12 cellular contexts compared by ENCODE assay signal in the genomic region with DNA sequence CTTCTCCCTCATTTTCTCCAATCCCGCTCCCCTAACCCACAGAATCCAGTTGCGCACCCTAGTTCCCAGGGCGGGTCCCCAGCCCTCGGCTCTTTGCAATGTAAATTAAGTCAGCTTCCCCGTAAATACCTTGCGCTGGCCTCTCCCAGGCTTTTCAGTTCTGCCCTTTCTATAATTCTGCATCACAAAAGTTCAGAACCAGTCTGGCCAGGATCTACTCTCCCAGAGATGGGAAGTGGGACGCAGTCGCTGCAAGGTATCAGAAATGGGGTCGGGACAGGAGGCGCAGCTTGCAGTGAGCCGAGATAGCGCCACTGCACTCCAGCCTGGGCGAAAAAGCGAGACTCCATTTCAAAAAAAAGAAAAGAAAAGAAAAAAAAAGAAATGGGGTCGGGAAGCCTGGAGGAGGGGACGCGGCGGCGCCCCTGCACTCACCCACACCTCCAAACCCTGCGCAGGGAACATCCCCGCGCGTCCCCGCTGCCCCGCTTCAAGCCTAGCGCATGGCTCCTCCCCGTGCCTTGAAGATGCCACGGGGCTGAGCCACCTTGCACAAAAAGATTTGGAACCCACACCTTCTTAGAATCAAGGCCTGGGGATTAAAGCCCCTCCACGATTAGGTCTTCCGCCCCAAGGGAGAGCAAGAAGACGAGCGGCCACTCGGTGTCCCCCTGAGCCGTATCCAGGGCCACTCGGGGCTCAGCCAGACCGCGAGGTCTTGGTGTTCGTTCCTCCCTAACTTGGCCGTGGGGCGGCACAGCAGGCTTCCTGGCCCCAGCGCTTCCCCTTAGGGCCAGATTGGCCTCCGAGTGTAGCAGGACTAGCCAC. TPM values are rescaled to one million over a fixed set of nuclear protein-coding genes. Genes with fewer than 3 reads are reported as not detected.
A peak's percentile ranks its signal among the peaks of the same experiment; 100 is the strongest.
DNase-seq lines count a peak whose midpoint lies in the region; ATAC-seq and TF ChIP-seq lines count a peak whose summit lies in the region.
"Had no signal": no experiment of that assay in that cellular context is flagged by ENCODE, and none has a peak within 500 bp of the region (broad histone marks: within the 10 kb centered on the region; RNA-seq: fewer than 3 reads in every experiment).

No MANE protein-coding gene starts in this region.

- no peak overlapping the region for H4K12ac ChIP-seq in trophoblast cell (ENCODE audit: low read depth, low read length)

- peaks cover 15% of the 10 kb centered on the region; the same call in 1 of the 2 replicates for H3F3A ChIP-seq in GM23338 (replicated peaks; ENCODE audit: low read depth)

- no TSS peak for BruUV-seq in OCI-LY7 (replicated peaks; lab: Mats Ljungman, UMichigan)

- peak overlapping the region; percentile 98 for H3K27ac ChIP-seq in GM23338 (ENCODE audit: low read depth)
- H3K27ac ChIP-seq in foreskin keratinocyte: no peak overlapping the region
- no peak overlapping the region for H3K27ac ChIP-seq in trophoblast cell (ENCODE audit: low read depth, low read length)
- no peak overlapping the region for H3K27ac ChIP-seq in OCI-LY7 (ENCODE audit: low read depth, low read length, poor library complexity, severe bottlenecking)

- no peak overlapping the region for H3K18ac ChIP-seq in trophoblast cell (ENCODE audit: low read length)

- peak; percentile 98 for DNase-seq in GM23338 (ENCODE audit: low spot score)
- peak; percentile 80 for DNase-seq in WTC11 (ENCODE audit: low spot score)
- no peak for DNase-seq in foreskin keratinocyte
- no peak for DNase-seq in trophoblast cell
- DNase-seq in OCI-LY7 (ENCODE audit: low spot score): no peak
- no peak for DNase-seq in G401 (ENCODE audit: low spot score)
- DNase-seq: hippocampal formation, KG1, SHP77 had no signal

- H3K36me3 Mint-ChIP-seq in GM23338 (ENCODE audit: low read depth) (peaks cover 10% of the 10 kb centered on the region; the same call in 2 of the 3 replicates), WTC11 (peaks cover 8% of the 10 kb centered on the region)

- WGBS in trophoblast cell (ENCODE audit: extremely low coverage, insufficient coverage, insufficient read length): no CpG with 5 or more reads among the region's 42 CpGs

- no peak overlapping the region for H3K9ac ChIP-seq in trophoblast cell (ENCODE audit: low read length)

- H2AK5ac ChIP-seq in trophoblast cell (ENCODE audit: low read length): no peak overlapping the region

- H2BK12ac ChIP-seq in trophoblast cell (ENCODE audit: low read length): no peak overlapping the region

- H2BK120ac ChIP-seq in trophoblast cell (ENCODE audit: insufficient read depth, low read length, poor library complexity): no peak overlapping the region

- TF ChIP-seq CTCF in GM23338 (conservative IDR thresholded peaks at IDR 0.05; ENCODE audit: low read depth in 2 of 2): peak in 1 of 2 experiments; percentile 24; a peak in 2 of 4 replicates
- no peak for TF ChIP-seq CTCF in WTC11 (IDR thresholded peaks at IDR 0.05)
- no peak for TF ChIP-seq CTCF in foreskin keratinocyte (conservative IDR thresholded peaks at IDR 0.05)
- TF ChIP-seq CTCF in OCI-LY7 (conservative IDR thresholded peaks at IDR 0.05; ENCODE audit: low read length): no peak

- no peaks in the 10 kb centered on the region for H3K79me1 ChIP-seq in trophoblast cell (ENCODE audit: low read length)

- peaks cover 14% of the 10 kb centered on the region; the same call in 2 of the 3 replicates for H3K9me3 Mint-ChIP-seq in GM23338
- H3K9me3 Mint-ChIP-seq in WTC11: peaks cover 5% of the 10 kb centered on the region

- ATAC-seq in GM23338 (peak; percentile 89), WTC11 (peak; percentile 89), foreskin keratinocyte (peak; percentile 61), HG03342 (IDR thresholded peaks at IDR 0.05; ENCODE audit: unreplicated experiment) (no peak), GM21526 (IDR thresholded peaks at IDR 0.05; ENCODE audit: low FRiP score, unreplicated experiment) (no peak)

- H3K4me3 Mint-ChIP-seq in GM23338 (peak overlapping the region; percentile 68), WTC11 (peak overlapping the region; percentile 71)

- CTCF ChIA-PET in WTC11 (lab: Charles Lee) (interaction anchor here (1.0 kb wide), 5 partner anchors 8 to 40 kb away, joined by 3 to 7 read pairs (median 4); a partner anchor contains a TSS), OCI-LY7 (lab: Charles Lee; ENCODE audit: unreplicated experiment) (no interaction called here)

- H3K4me2 ChIP-seq in GM23338 (peak overlapping the region; percentile 69), trophoblast cell (ENCODE audit: low read length) (peak overlapping the region; percentile 58), OCI-LY7 (ENCODE audit: low read length) (no peak overlapping the region)

- H3K4me1 ChIP-seq in GM23338 (ENCODE audit: insufficient read depth) (peaks cover 23% of the 10 kb centered on the region), foreskin keratinocyte (no peaks in the 10 kb centered on the region), trophoblast cell (ENCODE audit: control insufficient read depth in 1 of 2, insufficient read depth in 2 of 2, low read length in 2 of 2) (peaks cover 0 to 6% of the 10 kb centered on the region in 2 experiments), OCI-LY7 (ENCODE audit: insufficient read depth, low read length, poor library complexity, severe bottlenecking) (no peaks in the 10 kb centered on the region)

- H3K27me3 Mint-ChIP-seq in GM23338 (ENCODE audit: insufficient read depth, low read depth, poor library complexity): peaks cover 13% of the 10 kb centered on the region
- H3K27me3 Mint-ChIP-seq in WTC11 (ENCODE audit: low read depth): no peaks in the 10 kb centered on the region

- no peak overlapping the region for H4K8ac ChIP-seq in trophoblast cell (ENCODE audit: low read depth, low read length)

- in situ Hi-C loops in G401 (cut with HindIII; ENCODE audit: low sequenced_read_pairs): no loop called here

- peak overlapping the region; percentile 98 for H3K27ac Mint-ChIP-seq in GM23338
- peak overlapping the region; percentile 99 for H3K27ac Mint-ChIP-seq in WTC11

- H4K20me1 ChIP-seq in GM23338 (replicated peaks; ENCODE audit: insufficient read depth) (no peaks in the 10 kb centered on the region), OCI-LY7 (ENCODE audit: insufficient read depth, low read length) (no peaks in the 10 kb centered on the region)

- POLR2A ChIA-PET in WTC11 (lab: Charles Lee): interaction anchor here (0.7 to 0.9 kb wide), 3 partner anchors 32 to 257 kb away, joined by 3 to 5 read pairs (median 3); no protein-coding TSS in a partner anchor
- POLR2A ChIA-PET in OCI-LY7 (lab: Charles Lee): no interaction called here

- no peak overlapping the region for H3K4ac ChIP-seq in trophoblast cell (ENCODE audit: low read depth, low read length)

- H3K9me2 ChIP-seq in GM23338 (ENCODE audit: insufficient read depth) (no peaks in the 10 kb centered on the region), OCI-LY7 (ENCODE audit: insufficient read depth, low read length) (no peaks in the 10 kb centered on the region)

- H3K27me3 ChIP-seq in GM23338 (ENCODE audit: insufficient read depth) (no peaks in the 10 kb centered on the region), foreskin keratinocyte (peaks cover 35% of the 10 kb centered on the region), trophoblast cell (ENCODE audit: insufficient read depth, low read length) (no peaks in the 10 kb centered on the region)

- H3K79me2 ChIP-seq in GM23338 (replicated peaks; ENCODE audit: insufficient read depth) (no peaks in the 10 kb centered on the region), trophoblast cell (ENCODE audit: control insufficient read depth, insufficient read depth, low read length, poor library complexity) (no peaks in the 10 kb centered on the region), OCI-LY7 (ENCODE audit: insufficient read depth, low read depth, low read length) (no peaks in the 10 kb centered on the region)

- H3K14ac ChIP-seq in trophoblast cell (ENCODE audit: low read length): no peak overlapping the region

- H3K9me3 ChIP-seq in trophoblast cell (ENCODE audit: insufficient read depth, low read depth, low read length) (no peaks in the 10 kb centered on the region), OCI-LY7 (ENCODE audit: low read length) (no peaks in the 10 kb centered on the region)

- H4K91ac ChIP-seq in trophoblast cell (ENCODE audit: low read depth, low read length): no peak overlapping the region

- no peak overlapping the region for H2BK5ac ChIP-seq in trophoblast cell (ENCODE audit: low read depth, low read length, poor library complexity)

- intact Hi-C loops in OCI-LY7 (cut with micrococcal nuclease; ENCODE audit: unreplicated experiment): no loop called here

- no peak overlapping the region for H3K23ac ChIP-seq in trophoblast cell (ENCODE audit: low read length)

- peaks cover 39% of the 10 kb centered on the region for H3K4me1 Mint-ChIP-seq in GM23338
- peaks cover 50% of the 10 kb centered on the region for H3K4me1 Mint-ChIP-seq in WTC11

- H3K4me3 ChIP-seq in GM23338 (peak overlapping the region; percentile 42), trophoblast cell (ENCODE audit: low read depth, low read length) (no peak overlapping the region), OCI-LY7 (ENCODE audit: low read depth, low read length, poor library complexity, severe bottlenecking) (no peak overlapping the region)
- H3K4me3 ChIP-seq: HAP-1 had no signal

- H2AFZ ChIP-seq in GM23338 (no peak overlapping the region), trophoblast cell (ENCODE audit: insufficient read depth, low read length, poor library complexity) (no peak overlapping the region), OCI-LY7 (ENCODE audit: low read length) (no peak overlapping the region)

- H3K36me3 ChIP-seq in GM23338 (ENCODE audit: insufficient read depth) (no peaks in the 10 kb centered on the region), trophoblast cell (ENCODE audit: control insufficient read depth in 1 of 2, insufficient read depth in 2 of 2, low read length in 2 of 2) (no peaks in the 10 kb centered on the region), OCI-LY7 (ENCODE audit: insufficient read depth, low read length) (no peaks in the 10 kb centered on the region)
- H3K36me3 ChIP-seq: HAP-1 had no signal

RNA-seq across cellular contexts. Expression of a gene that starts 27.2 kb away (rescaled TPM):
- total RNA-seq in GM23338 (2014; rRNA removed; shearing (Covaris generic)): 7.0 and 12.8 TPM in 2 replicates
- polyA plus RNA-seq in GM23338 (2016; fragmentation: Nextera tagmentation; extraction: Ambion mirVana): 7.2 and 8.0 TPM in 2 replicates
- total RNA-seq in WTC11 (2021): 5.9 to 7.8 TPM (median 7.0 TPM) in 3 replicates
- not detected in 2 replicates for total RNA-seq in foreskin keratinocyte
- not detected in 2 replicates for polyA plus RNA-seq in foreskin keratinocyte
- polyA plus RNA-seq in trophoblast cell (2013): 3.2 TPM in 2 replicates
- not detected in 2 replicates for total RNA-seq in OCI-LY7 (2014; rRNA removed; shearing (Covaris generic))
- not detected in 2 replicates for total RNA-seq in OCI-LY7 (2022)
- not detected in 2 replicates for total RNA-seq in G401 (2014; rRNA removed; shearing (Covaris generic))

RNA-seq across cellular contexts. Expression of a gene that starts 39.2 kb away (rescaled TPM):
- total RNA-seq in GM23338 (2014; rRNA removed; shearing (Covaris generic)): 169 and 194 TPM in 2 replicates
- 51.0 and 51.8 TPM in 2 replicates for polyA plus RNA-seq in GM23338 (2016; fragmentation: Nextera tagmentation; extraction: Ambion mirVana)
- 202 to 213 TPM (median 203 TPM) in 3 replicates for total RNA-seq in WTC11 (2021)
- 121 and 143 TPM in 2 replicates for total RNA-seq in foreskin keratinocyte
- polyA plus RNA-seq in foreskin keratinocyte: 47.6 and 50.7 TPM in 2 replicates
- 119 and 129 TPM in 2 replicates for polyA plus RNA-seq in trophoblast cell (2013)
- total RNA-seq in OCI-LY7 (2014; rRNA removed; shearing (Covaris generic)): 11.7 and 13.5 TPM in 2 replicates
- 16.0 and 25.0 TPM in 2 replicates for total RNA-seq in OCI-LY7 (2022)
- total RNA-seq in G401 (2014; rRNA removed; shearing (Covaris generic)): 47.6 and 60.7 TPM in 2 replicates

RNA-seq across cellular contexts. Expression of a gene that starts 57.0 kb away (rescaled TPM):
- total RNA-seq in GM23338 (2014; rRNA removed; shearing (Covaris generic)): 94.9 and 102 TPM in 2 replicates
- 244 and 257 TPM in 2 replicates for polyA plus RNA-seq in GM23338 (2016; fragmentation: Nextera tagmentation; extraction: Ambion mirVana)
- total RNA-seq in WTC11 (2021): 74.5 to 107 TPM (median 100 TPM) in 3 replicates
- total RNA-seq in foreskin keratinocyte: 96.4 and 98.1 TPM in 2 replicates
- polyA plus RNA-seq in foreskin keratinocyte: 140 and 153 TPM in 2 replicates
- polyA plus RNA-seq in trophoblast cell (2013): 89.6 and 89.7 TPM in 2 replicates
- 164 and 206 TPM in 2 replicates for total RNA-seq in OCI-LY7 (2014; rRNA removed; shearing (Covaris generic))
- total RNA-seq in OCI-LY7 (2022): 73.4 and 89.2 TPM in 2 replicates
- total RNA-seq in G401 (2014; rRNA removed; shearing (Covaris generic)): not detected in 2 replicates

Comparison
In these comparisons a context has a peak if more than half of its experiments do, and no peak if none do; other contexts are left out.
1. ATAC-seq: peak in GM23338 (single experiment), WTC11 (single experiment) and foreskin keratinocyte (single experiment); none in HG03342 (single experiment) and GM21526 (single experiment).
2. DNase-seq: peak in GM23338 (single experiment) and WTC11 (single experiment); none in foreskin keratinocyte (0 of 2), trophoblast cell (0 of 2), OCI-LY7 (single experiment) and G401 (single experiment).
3. RNA of a gene that starts 57.0 kb away (total RNA-seq): 73.4 to 206 TPM in OCI-LY7, 96.4 to 98.1 TPM in foreskin keratinocyte, 94.9 to 102 TPM in GM23338 and 74.5 to 107 TPM in WTC11; not detected in G401; every median in the first group is over 10 times any median in the second.